23 cellular contexts compared by ENCODE assay signal in the genomic region with DNA sequence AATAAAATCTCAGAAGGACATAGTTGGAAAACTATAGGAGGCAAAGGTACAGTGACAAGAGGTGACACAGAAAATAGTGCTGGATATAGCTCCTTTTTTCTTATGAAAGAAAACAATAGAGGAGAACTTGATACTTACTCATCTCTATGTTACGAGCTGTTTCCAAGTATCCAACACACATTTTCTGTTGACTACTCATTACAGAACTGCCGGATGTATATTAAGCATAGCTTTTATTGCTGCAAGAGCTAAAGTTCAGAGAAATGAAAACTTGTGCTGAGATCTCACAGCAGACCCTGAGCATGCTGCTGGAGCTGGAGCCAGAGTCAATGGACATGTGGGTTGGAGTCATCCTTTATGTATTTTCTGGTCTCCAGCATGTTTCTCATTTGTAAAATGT.
DNase-seq lines count a peak whose midpoint lies in the region; ATAC-seq and TF ChIP-seq lines count a peak whose summit lies in the region.
"Had no signal": no experiment of that assay in that cellular context is flagged by ENCODE, and none has a peak within 500 bp of the region (broad histone marks: within the 10 kb centered on the region; RNA-seq: fewer than 3 reads in every experiment).

No MANE protein-coding gene starts in this region.

- no peak for ATAC-seq in IMR-90 (ENCODE audit: low read depth)
- no peak for ATAC-seq in HG02642 (IDR thresholded peaks at IDR 0.05; ENCODE audit: poor library complexity, unreplicated experiment)
- no peak for ATAC-seq in upper lobe of left lung (ENCODE audit: low FRiP score in 2 of 2)

- H4K91ac ChIP-seq in IMR-90 (ENCODE audit: insufficient read depth, low read depth, low read length) = no peak overlapping the region

- CTCF ChIA-PET in IMR-90 (lab: Yijun Ruan, JAX) = interaction anchor here (0.5 kb wide), 1 partner anchor 1103 kb away, joined by 4 read pairs; no protein-coding TSS in a partner anchor

- H3K4me3 ChIP-seq in IMR-90 (ENCODE audit: insufficient read depth, low read depth, low read length) (no peak overlapping the region), fibroblast of pulmonary artery (replicated peaks; ENCODE audit: low read depth, low read length) (no peak overlapping the region), skeletal muscle cell (ENCODE audit: low read depth, low read length) (no peak overlapping the region), upper lobe of left lung (no peak overlapping the region)
- H3K4me3 ChIP-seq: BLaER1, SK-N-MC had no signal

- H3K18ac ChIP-seq in IMR-90 (ENCODE audit: low read depth, low read length) = no peak overlapping the region

- dilution Hi-C loops in IMR-90 (cut with HindIII; ENCODE audit: low sequenced_read_pairs, unreplicated experiment) = no loop called here

- DNase-seq in DMS53 treated with DMSO at 0.1 percent for 48 hours (lab: John Stamatoyannopoulos, UW; ENCODE audit: unreplicated experiment) = peak; percentile 11
- DNase-seq in IMR-90 = peak; percentile 50
- DNase-seq in fibroblast of pulmonary artery (ENCODE audit: low read depth) = peak; percentile 20
- peak; percentile 57 for DNase-seq in skeletal muscle cell (ENCODE audit: low read depth)
- DNase-seq in OCI-M2 (lab: John Stamatoyannopoulos, UW; ENCODE audit: unreplicated experiment) = no peak
- no peak for DNase-seq in upper lobe of left lung
- no peak for DNase-seq in islet precursor cell
- DNase-seq: CD4-positive, CD25-positive, alpha-beta regulatory T cell; DMS153; GF-D8; NCI-H1092 treated with DMSO at 0.1 percent for 48 hours; NCI-H1436; NCI-H187; NCI-H2081 treated with DMSO at 0.1 percent for 48 hours; NCI-H2171; NCI-H226; NCI-H510A; NCI-H69; SIG-M5 had no signal

- no peak overlapping the region for H4K5ac ChIP-seq in IMR-90 (ENCODE audit: low read depth, low read length)

- no TSS peak for BruUV-seq in IMR-90 (replicated peaks; lab: Mats Ljungman, UMichigan)

- no peaks in the 10 kb centered on the region for H3K36me3 ChIP-seq in IMR-90 (ENCODE audit: control insufficient read depth, insufficient read depth, low read length)
- no peaks in the 10 kb centered on the region for H3K36me3 ChIP-seq in upper lobe of left lung
- H3K36me3 ChIP-seq: BLaER1 had no signal

- no peak for TF ChIP-seq RAD21 in IMR-90 (IDR thresholded peaks at IDR 0.05; ENCODE audit: low read length)

- H2AK5ac ChIP-seq in IMR-90 (ENCODE audit: low read depth, low read length) = no peak overlapping the region

- H4K20me1 ChIP-seq in IMR-90 (ENCODE audit: insufficient read depth, low read length) = no peaks in the 10 kb centered on the region
- H4K20me1 ChIP-seq: BLaER1 had no signal

- POLR2A ChIA-PET in IMR-90 (lab: Charles Lee; ENCODE audit: unreplicated experiment) = no interaction called here

- no peak overlapping the region for H3K4me2 ChIP-seq in IMR-90 (ENCODE audit: low read depth, low read length)
- H3K4me2 ChIP-seq: BLaER1, KMS-11 had no signal

- H3K27ac ChIP-seq in IMR-90 (ENCODE audit: insufficient read depth, low read length) = no peak overlapping the region
- no peak overlapping the region for H3K27ac ChIP-seq in upper lobe of left lung
- H3K27ac ChIP-seq: BLaER1, KMS-11, SK-N-MC had no signal

- TF ChIP-seq EP300 in upper lobe of left lung (IDR thresholded peaks at IDR 0.05) = no peak

- TF ChIP-seq POLR2A in IMR-90 (IDR thresholded peaks at IDR 0.05; ENCODE audit: low read depth, low read length) (no peak), upper lobe of left lung (IDR thresholded peaks at IDR 0.05) (no peak)

- no peak overlapping the region for H2AFZ ChIP-seq in IMR-90 (replicated peaks; ENCODE audit: low read length, poor library complexity)

- H3K4me1 ChIP-seq in IMR-90 (ENCODE audit: control insufficient read depth, insufficient read depth, low read length) (no peaks in the 10 kb centered on the region), upper lobe of left lung (no peaks in the 10 kb centered on the region)
- H3K4me1 ChIP-seq: BLaER1 had no signal

- H3K4ac ChIP-seq in IMR-90 (ENCODE audit: low read depth, low read length) = no peak overlapping the region

- H2BK120ac ChIP-seq in IMR-90 (ENCODE audit: low read depth, low read length) = no peak overlapping the region

- H3K79me1 ChIP-seq in IMR-90 (ENCODE audit: low read depth in 1 of 2, low read length in 2 of 2) = no peaks in the 10 kb centered on the region

- no peak overlapping the region for H2AK9ac ChIP-seq in IMR-90 (replicated peaks; ENCODE audit: low read depth, low read length, poor library complexity)

- no peak for TF ChIP-seq CTCF in IMR-90 (conservative IDR thresholded peaks at IDR 0.05; ENCODE audit: low read depth, low read length)
- TF ChIP-seq CTCF in fibroblast of pulmonary artery (IDR thresholded peaks at IDR 0.05; ENCODE audit: low read length, missing control alignments) = no peak
- no peak for TF ChIP-seq CTCF in upper lobe of left lung (IDR thresholded peaks at IDR 0.05)

- no peak overlapping the region for H3K56ac ChIP-seq in IMR-90 (ENCODE audit: extremely low read depth, insufficient read depth, low read length)

- no peak overlapping the region for H3K23ac ChIP-seq in IMR-90 (ENCODE audit: low read depth, low read length)

- H3K9me1 ChIP-seq in IMR-90 (ENCODE audit: insufficient read depth, low read length) = no peaks in the 10 kb centered on the region

- H3K27me3 ChIP-seq in IMR-90 (ENCODE audit: control insufficient read depth, insufficient read depth, low read length) = no peaks in the 10 kb centered on the region
- H3K27me3 ChIP-seq in upper lobe of left lung = no peaks in the 10 kb centered on the region
- H3K27me3 ChIP-seq: BLaER1 had no signal

- no peak overlapping the region for H2BK20ac ChIP-seq in IMR-90 (ENCODE audit: low read depth, low read length)

- no peak overlapping the region for H3K9ac ChIP-seq in IMR-90 (ENCODE audit: low read depth, low read length)
- H3K9ac ChIP-seq: BLaER1, KMS-11 had no signal

- no peak overlapping the region for H3K14ac ChIP-seq in IMR-90 (replicated peaks; ENCODE audit: low read depth, low read length)

- H4K8ac ChIP-seq in IMR-90 (ENCODE audit: low read depth in 2 of 2, low read length in 2 of 2) = no peak overlapping the region

- H3K9me3 ChIP-seq in IMR-90 (ENCODE audit: control insufficient read depth, insufficient read depth, low read length) (no peaks in the 10 kb centered on the region), upper lobe of left lung (no peaks in the 10 kb centered on the region)
- H3K9me3 ChIP-seq: BLaER1 had no signal

- in situ Hi-C loops in IMR-90 (cut with MboI; ENCODE audit: low sequenced_read_pairs) = no loop called here

- no peak overlapping the region for H2BK5ac ChIP-seq in IMR-90 (ENCODE audit: low read depth, low read length, poor library complexity, severe bottlenecking)

- intact Hi-C loops in IMR-90 (cut with micrococcal nuclease) = no loop called here

- WGBS in IMR-90 (ENCODE audit: extremely low coverage in 2 of 2, insufficient read length in 1 of 2), 2 experiments = no CpG with 5 or more reads among the region's 2 CpGs
- 91 to 96% methylated on average over 2 of the region's 2 CpGs for WGBS in upper lobe of left lung, 2 donors

- no peak overlapping the region for H2BK15ac ChIP-seq in IMR-90 (ENCODE audit: low read depth, low read length)

TF ChIP-seq in IMR-90, 13 proteins besides CTCF, POLR2A, EP300 and RAD21:
- TF ChIP-seq RFX5 (IDR thresholded peaks at IDR 0.05; ENCODE audit: low read depth, low read length) = no peak
- TF ChIP-seq BHLHE40 (IDR thresholded peaks at IDR 0.05; ENCODE audit: low read depth, low read length) = no peak
- TF ChIP-seq CHD1 (IDR thresholded peaks at IDR 0.05; ENCODE audit: low read depth, low read length) = no peak
- no peak for TF ChIP-seq MAFK (IDR thresholded peaks at IDR 0.05; ENCODE audit: low read depth, low read length)
- TF ChIP-seq, protein P1, sequence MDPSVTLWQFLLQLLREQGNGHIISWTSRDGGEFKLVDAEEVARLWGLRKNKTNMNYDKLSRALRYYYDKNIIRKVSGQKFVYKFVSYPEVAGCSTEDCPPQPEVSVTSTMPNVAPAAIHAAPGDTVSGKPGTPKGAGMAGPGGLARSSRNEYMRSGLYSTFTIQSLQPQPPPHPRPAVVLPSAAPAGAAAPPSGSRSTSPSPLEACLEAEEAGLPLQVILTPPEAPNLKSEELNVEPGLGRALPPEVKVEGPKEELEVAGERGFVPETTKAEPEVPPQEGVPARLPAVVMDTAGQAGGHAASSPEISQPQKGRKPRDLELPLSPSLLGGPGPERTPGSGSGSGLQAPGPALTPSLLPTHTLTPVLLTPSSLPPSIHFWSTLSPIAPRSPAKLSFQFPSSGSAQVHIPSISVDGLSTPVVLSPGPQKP (IDR thresholded peaks at IDR 0.05; ENCODE audit: borderline replicate concordance, low read depth, low read length) = no peak

Comparison
In these comparisons a context has a peak if more than half of its experiments do, and no peak if none do; other contexts are left out.
1. DNase-seq: peak in DMS53 treated with DMSO at 0.1 percent for 48 hours (single experiment), IMR-90 (single experiment), fibroblast of pulmonary artery (single experiment) and skeletal muscle cell (single experiment); none in OCI-M2 (single experiment), upper lobe of left lung (0 of 2) and islet precursor cell (single experiment).